In genomic region chr6:87122477-87122876, GRCh38 we compare ENCODE assay signal across 1 cellular context.
A peak's percentile ranks its signal among the peaks of the same experiment; 100 is the strongest.
TF ChIP-seq lines count a peak whose summit lies in the region.

No MANE protein-coding gene starts in this region.

TF ChIP-seq in H1, 55 proteins besides CTCF, POLR2A, EP300 and RAD21:
- TF ChIP-seq TAF1 (IDR thresholded peaks at IDR 0.05; ENCODE audit: low read depth, low read length), result no peak
- TF ChIP-seq, protein P1, sequence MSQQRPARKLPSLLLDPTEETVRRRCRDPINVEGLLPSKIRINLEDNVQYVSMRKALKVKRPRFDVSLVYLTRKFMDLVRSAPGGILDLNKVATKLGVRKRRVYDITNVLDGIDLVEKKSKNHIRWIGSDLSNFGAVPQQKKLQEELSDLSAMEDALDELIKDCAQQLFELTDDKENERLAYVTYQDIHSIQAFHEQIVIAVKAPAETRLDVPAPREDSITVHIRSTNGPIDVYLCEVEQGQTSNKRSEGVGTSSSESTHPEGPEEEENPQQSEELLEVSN (IDR thresholded peaks at IDR 0.05), result 0 out of 2 replicates have a peak, but pooled peaks have one; percentile 25
